In genomic region chr18:46910856-46911255, GRCh38 we compare ENCODE assay signal across 15 cellular contexts. TPM values are rescaled to one million over a fixed set of nuclear protein-coding genes. Genes with fewer than 3 reads are reported as not detected.
DNase-seq lines count a peak whose midpoint lies in the region; ATAC-seq and TF ChIP-seq lines count a peak whose summit lies in the region.
"Had no signal": no experiment of that assay in that cellular context is flagged by ENCODE, and none has a peak within 500 bp of the region (broad histone marks: within the 10 kb centered on the region; RNA-seq: fewer than 3 reads in every experiment).

No MANE protein-coding gene starts in this region.

- no peak overlapping the region for H3K27ac Mint-ChIP-seq in GM23338
- no peak overlapping the region for H3K27ac Mint-ChIP-seq in activated T-helper 1 cell treated with anti-CD3 and anti-CD28 coated beads, Interleukin-12 subunit alpha, Interleukin-12 subunit beta, Interleukin-2, Interleukin-4 antibody, amounts not matched to agents 30 ng/mL and 10 ng/mL and 1 ng/mL, durations not matched to agents 14 hours and 24 hours and 36 hours
- H3K27ac Mint-ChIP-seq: CD4-positive, alpha-beta T cell had no signal

- H3K4me1 Mint-ChIP-seq in GM23338 = peaks cover 49% of the 10 kb centered on the region
- peaks cover 30% of the 10 kb centered on the region for H3K4me1 Mint-ChIP-seq in activated T-helper 1 cell treated with anti-CD3 and anti-CD28 coated beads, Interleukin-12 subunit alpha, Interleukin-12 subunit beta, Interleukin-2, Interleukin-4 antibody, amounts not matched to agents 30 ng/mL and 10 ng/mL and 1 ng/mL, durations not matched to agents 14 hours and 24 hours and 36 hours (ENCODE audit: low read depth)

- TF ChIP-seq CTCF in GM23338 (conservative IDR thresholded peaks at IDR 0.05; ENCODE audit: low read depth in 2 of 2) (no peak), Loucy (conservative IDR thresholded peaks at IDR 0.05; ENCODE audit: low read length) (no peak), parathyroid adenoma (IDR thresholded peaks at IDR 0.05) (no peak)

- H3K27ac ChIP-seq in GM23338 (ENCODE audit: low read depth) = 0 out of 2 replicates have a peak overlapping the region, but pooled peaks have one; percentile 2
- no peak overlapping the region for H3K27ac ChIP-seq in parathyroid adenoma
- H3K27ac ChIP-seq: C4-2B, HL-60 had no signal

- ATAC-seq in GM23338 = no peak

- H3F3A ChIP-seq in GM23338 (replicated peaks; ENCODE audit: low read depth) (no peaks in the 10 kb centered on the region), Loucy (ENCODE audit: low read depth) (no peaks in the 10 kb centered on the region)

- H3K9me3 ChIP-seq in Loucy (ENCODE audit: insufficient read depth, low read depth, low read length) = peaks cover 7% of the 10 kb centered on the region; the same call in 1 of the 2 replicates
- H3K9me3 ChIP-seq in parathyroid adenoma (ENCODE audit: control insufficient read depth, low read length) = no peaks in the 10 kb centered on the region
- H3K9me3 ChIP-seq: BE2C had no signal

- H3K27me3 Mint-ChIP-seq in GM23338 (ENCODE audit: insufficient read depth, low read depth, poor library complexity) = no peaks in the 10 kb centered on the region
- no peaks in the 10 kb centered on the region for H3K27me3 Mint-ChIP-seq in activated T-helper 1 cell treated with anti-CD3 and anti-CD28 coated beads, Interleukin-12 subunit alpha, Interleukin-12 subunit beta, Interleukin-2, Interleukin-4 antibody, amounts not matched to agents 30 ng/mL and 10 ng/mL and 1 ng/mL, durations not matched to agents 14 hours and 24 hours and 36 hours (ENCODE audit: insufficient read depth)
- H3K27me3 Mint-ChIP-seq: CD4-positive, alpha-beta T cell had no signal

- no peak overlapping the region for H3K9ac ChIP-seq in Loucy (ENCODE audit: low read depth, low read length, poor library complexity, severe bottlenecking)
- H3K9ac ChIP-seq in parathyroid adenoma = no peak overlapping the region

- intact Hi-C loops in activated T-helper 1 cell treated with anti-CD3 and anti-CD28 coated beads, Interleukin-12 subunit alpha, Interleukin-12 subunit beta, Interleukin-2, Interleukin-4 antibody, amounts not matched to agents 30 ng/mL and 10 ng/mL and 1 ng/mL, durations not matched to agents 14 hours and 24 hours and 36 hours (cut with micrococcal nuclease) = loop anchor here (10.0 kb wide), 3 partner anchors 264 to 816 kb away; partner anchors contain the start of genes ATP5F1A and IER3IP1

- DNase-seq in GM23338 (ENCODE audit: low spot score) = no peak
- DNase-seq in activated T-helper 1 cell treated with anti-CD3 and anti-CD28 coated beads, Interleukin-12 subunit alpha, Interleukin-12 subunit beta, Interleukin-2, Interleukin-4 antibody, amounts not matched to agents 30 ng/mL and 10 ng/mL and 1 ng/mL, durations not matched to agents 14 hours and 24 hours and 36 hours (ENCODE audit: low spot score) = no peak
- DNase-seq in GM19238 (ENCODE audit: insufficient read length, low spot score) = no peak
- no peak for DNase-seq in C1 segment of cervical spinal cord (lab: John Stamatoyannopoulos, UW)
- DNase-seq: ACHN; BE2C; CD4-positive, alpha-beta T cell; DMS79 treated with DMSO at 0.1 percent for 48 hours; GF-D8; HCEC 1CT had no signal

- peaks cover 9% of the 10 kb centered on the region; the same call in 2 of the 3 replicates for H3K9me3 Mint-ChIP-seq in GM23338
- no peaks in the 10 kb centered on the region for H3K9me3 Mint-ChIP-seq in activated T-helper 1 cell treated with anti-CD3 and anti-CD28 coated beads, Interleukin-12 subunit alpha, Interleukin-12 subunit beta, Interleukin-2, Interleukin-4 antibody, amounts not matched to agents 30 ng/mL and 10 ng/mL and 1 ng/mL, durations not matched to agents 14 hours and 24 hours and 36 hours

- H4K20me1 ChIP-seq in GM23338 (replicated peaks; ENCODE audit: insufficient read depth) (peaks cover 51% of the 10 kb centered on the region), Loucy (ENCODE audit: insufficient read depth, low read length, poor library complexity, severe bottlenecking) (peaks cover 54% of the 10 kb centered on the region)

- H3K36me3 ChIP-seq in GM23338 (ENCODE audit: insufficient read depth) (no peaks in the 10 kb centered on the region), Loucy (ENCODE audit: insufficient read depth, low read length) (no peaks in the 10 kb centered on the region), parathyroid adenoma (ENCODE audit: control insufficient read depth, insufficient read depth, low read length) (no peaks in the 10 kb centered on the region)
- H3K36me3 ChIP-seq: BE2C had no signal

- peaks cover 31% of the 10 kb centered on the region for H3K36me3 Mint-ChIP-seq in GM23338 (ENCODE audit: low read depth)
- peaks cover 6% of the 10 kb centered on the region for H3K36me3 Mint-ChIP-seq in activated T-helper 1 cell treated with anti-CD3 and anti-CD28 coated beads, Interleukin-12 subunit alpha, Interleukin-12 subunit beta, Interleukin-2, Interleukin-4 antibody, amounts not matched to agents 30 ng/mL and 10 ng/mL and 1 ng/mL, durations not matched to agents 14 hours and 24 hours and 36 hours (ENCODE audit: low read depth)

- no peaks in the 10 kb centered on the region for H3K9me2 ChIP-seq in GM23338 (ENCODE audit: insufficient read depth)
- H3K9me2 ChIP-seq in Loucy (replicated peaks; ENCODE audit: low read depth, low read length) = no peaks in the 10 kb centered on the region

- peak overlapping the region; percentile 37 for H3K4me2 ChIP-seq in GM23338
- H3K4me2 ChIP-seq in Loucy (ENCODE audit: low read depth, low read length, poor library complexity, severe bottlenecking) = peak overlapping the region; percentile 86
- H3K4me2 ChIP-seq in parathyroid adenoma (ENCODE audit: low read length) = peak overlapping the region; percentile 9

- H3K4me3 Mint-ChIP-seq in GM23338 = no peak overlapping the region
- H3K4me3 Mint-ChIP-seq in activated T-helper 1 cell treated with anti-CD3 and anti-CD28 coated beads, Interleukin-12 subunit alpha, Interleukin-12 subunit beta, Interleukin-2, Interleukin-4 antibody, amounts not matched to agents 30 ng/mL and 10 ng/mL and 1 ng/mL, durations not matched to agents 14 hours and 24 hours and 36 hours = no peak overlapping the region
- H3K4me3 Mint-ChIP-seq: CD4-positive, alpha-beta T cell had no signal

- H2AFZ ChIP-seq in GM23338 = no peak overlapping the region
- no peak overlapping the region for H2AFZ ChIP-seq in Loucy (ENCODE audit: low read length)
- H2AFZ ChIP-seq in parathyroid adenoma = no peak overlapping the region

- H3K4me3 ChIP-seq in GM23338 = no peak overlapping the region
- no peak overlapping the region for H3K4me3 ChIP-seq in Loucy (ENCODE audit: low read length, poor library complexity, severe bottlenecking)
- H3K4me3 ChIP-seq in parathyroid adenoma (ENCODE audit: low read depth, low read length) = no peak overlapping the region

- H3K27me3 ChIP-seq in GM23338 (ENCODE audit: insufficient read depth) = no peaks in the 10 kb centered on the region
- no peaks in the 10 kb centered on the region for H3K27me3 ChIP-seq in Loucy (ENCODE audit: insufficient read depth, low read length, poor library complexity, severe bottlenecking)
- no peaks in the 10 kb centered on the region for H3K27me3 ChIP-seq in parathyroid adenoma (ENCODE audit: control insufficient read depth, insufficient read depth, low read length)
- H3K27me3 ChIP-seq: BE2C had no signal

- H3K4me1 ChIP-seq in GM23338 (ENCODE audit: insufficient read depth) (peaks cover 66% of the 10 kb centered on the region), Loucy (ENCODE audit: insufficient read depth, low read length, poor library complexity, severe bottlenecking) (peaks cover 41% of the 10 kb centered on the region), parathyroid adenoma (peaks cover 2% of the 10 kb centered on the region)
- H3K4me1 ChIP-seq: BE2C had no signal

- H3K79me2 ChIP-seq in GM23338 (replicated peaks; ENCODE audit: insufficient read depth) (peaks cover 100% of the 10 kb centered on the region), Loucy (ENCODE audit: insufficient read depth, low read length) (peaks cover 95% of the 10 kb centered on the region), parathyroid adenoma (peaks cover 63% of the 10 kb centered on the region)

TF ChIP-seq in GM23338, 12 proteins besides CTCF, POLR2A, EP300 and RAD21 (continues in another document):
- no peak for TF ChIP-seq EZH2 (IDR thresholded peaks at IDR 0.05; ENCODE audit: low read depth, unreplicated experiment)
- TF ChIP-seq CREB1 (CRISPR knock-in tag; IDR thresholded peaks at IDR 0.05; ENCODE audit: low read depth) = no peak

RNA-seq across cellular contexts. Expression of gene PIAS2, which starts 6.5 kb away (rescaled TPM):
- 54.1 and 54.2 TPM in 2 replicates for total RNA-seq in GM23338 (2014; rRNA removed; shearing (Covaris generic))
- 27.5 and 30.3 TPM in 2 replicates for polyA plus RNA-seq in GM23338 (2016; fragmentation: Nextera tagmentation; extraction: Ambion mirVana)
- 28.5 and 28.7 TPM in 2 replicates for total RNA-seq in activated T-helper 1 cell treated with anti-CD3 and anti-CD28 coated beads, Interleukin-12 subunit alpha, Interleukin-12 subunit beta, Interleukin-2, Interleukin-4 antibody, amounts not matched to agents 30 ng/mL and 10 ng/mL and 1 ng/mL, durations not matched to agents 14 hours and 24 hours and 36 hours

RNA-seq across cellular contexts. Expression of gene KATNAL2, which starts 6.5 kb away (rescaled TPM):
- total RNA-seq in GM23338 (2014; rRNA removed; shearing (Covaris generic)) = 7.7 and 11.8 TPM in 2 replicates
- 9.9 and 11.8 TPM in 2 replicates for polyA plus RNA-seq in GM23338 (2016; fragmentation: Nextera tagmentation; extraction: Ambion mirVana)
- total RNA-seq in activated T-helper 1 cell treated with anti-CD3 and anti-CD28 coated beads, Interleukin-12 subunit alpha, Interleukin-12 subunit beta, Interleukin-2, Interleukin-4 antibody, amounts not matched to agents 30 ng/mL and 10 ng/mL and 1 ng/mL, durations not matched to agents 14 hours and 24 hours and 36 hours = 0.26 and 0.27 TPM in 2 replicates
- total RNA-seq: HT1080 had no signal

Comparison
In these comparisons a context has a peak if more than half of its experiments do, and no peak if none do; other contexts are left out.
1. H3K4me2 ChIP-seq: peak in every context shown above with its lines; median percentile 86 in Loucy; 37 in GM23338; 9 in parathyroid adenoma.